22 cellular contexts compared by ENCODE assay signal in genomic region chr6:39958947-39959346, GRCh38.
"Had no signal": no experiment of that assay in that cellular context is flagged by ENCODE, and none has a peak within 500 bp of the region (broad histone marks: within the 10 kb centered on the region; RNA-seq: fewer than 3 reads in every experiment).

No MANE protein-coding gene starts in this region.

- H3K4me1 ChIP-seq: lower lobe of right lung, prostate gland, uterus had no signal

- DNase-seq: cortex of kidney; effector memory CD8-positive, alpha-beta T cell; erythroblast; hypothalamus; left ventricle myocardium superior; lower lobe of right lung; naive thymus-derived CD8-positive, alpha-beta T cell; nephron progenitor cell; nucleus accumbens; stimulated activated CD4-positive, alpha-beta T cell treated with anti-CD3 and anti-CD28 coated beads, Interleukin-12 subunit alpha, Interleukin-12 subunit beta, amount 100 ng/mL, for 4 hours; stimulated activated CD4-positive, alpha-beta T cell treated with anti-CD3 and anti-CD28 coated beads, Interleukin-2, amount 100 ng/mL, for 24 hours; stimulated activated CD4-positive, alpha-beta T cell treated with anti-CD3 and anti-CD28 coated beads, Interleukin-4, amount 100 ng/mL, for 24 hours; stimulated activated naive CD8-positive, alpha-beta T cell treated with anti-CD3 and anti-CD28 coated beads, Interleukin-15, Interleukin-2, amounts not matched to agents 100 U/mL and 50 U/mL, for 24 hours; upper lobe of left lung; uterus had no signal

- H3K9me3 ChIP-seq: lower lobe of right lung, prostate gland, thoracic aorta, tibial nerve, upper lobe of left lung, uterus had no signal

- H3K36me3 ChIP-seq: lower lobe of right lung, prostate gland, right atrium auricular region, thoracic aorta, tibial nerve, upper lobe of left lung, uterus had no signal

- H3K27ac ChIP-seq: lower lobe of right lung, prostate gland, right atrium auricular region, thoracic aorta, tibial nerve, upper lobe of left lung, uterus had no signal

- H3K4me3 ChIP-seq: lower lobe of right lung, prostate gland, right atrium auricular region, smooth muscle cell, thoracic aorta, tibial nerve, upper lobe of left lung, uterus had no signal

- ATAC-seq: effector memory CD8-positive, alpha-beta T cell; left ventricle myocardium superior; lower lobe of right lung; naive thymus-derived CD8-positive, alpha-beta T cell; sciatic nerve; stimulated activated memory B cell treated with anti-CD40 and anti-IgM and Interleukin-4, amounts not matched to agents 10 μg/mL and 1 μg/mL and 100 μg/mL, for 72 hours; stimulated activated naive CD8-positive, alpha-beta T cell treated with anti-CD3 and anti-CD28 coated beads, Interleukin-15, Interleukin-2, amounts not matched to agents 100 U/mL and 50 U/mL, for 24 hours had no signal

- H3K27me3 ChIP-seq: right atrium auricular region, tibial nerve, upper lobe of left lung, uterus had no signal
